In genomic region chr13:110017379-110017778, GRCh38 we compare ENCODE assay signal across 14 cellular contexts.
DNase-seq lines count a peak whose midpoint lies in the region; TF ChIP-seq lines count a peak whose summit lies in the region.
"Had no signal": no experiment of that assay in that cellular context is flagged by ENCODE, and none has a peak within 500 bp of the region (broad histone marks: within the 10 kb centered on the region; RNA-seq: fewer than 3 reads in every experiment).

No MANE protein-coding gene starts in this region.

- TF ChIP-seq POLR2A in tibial nerve (IDR thresholded peaks at IDR 0.05): no peak

- H3K79me2 ChIP-seq in osteoblast (ENCODE audit: insufficient read depth, low read length): no peaks in the 10 kb centered on the region

- DNase-seq in EL: peak; percentile 97
- DNase-seq in RPMI7951 (ENCODE audit: low read depth): peak; percentile 89
- DNase-seq in fibroblast of gingiva (ENCODE audit: low read depth): peak; percentile 66
- peak; percentile 85 for DNase-seq in osteoblast (ENCODE audit: insufficient read length, low spot score, missing footprints)
- DNase-seq in tibial nerve (ENCODE audit: low spot score in 2 of 2): no peak
- DNase-seq in NCI-H2227 (lab: John Stamatoyannopoulos, UW; ENCODE audit: unreplicated experiment): no peak
- DNase-seq in activated naive CD8-positive, alpha-beta T cell treated with anti-CD3 and anti-CD28 coated beads for 36 hours: no peak
- DNase-seq in posterior vena cava (ENCODE audit: low spot score): no peak
- DNase-seq: activated CD8-positive, alpha-beta memory T cell treated with anti-CD3 and anti-CD28 coated beads for 24 hours; anterior cingulate cortex; GF-D8; hypothalamus; NCI-H1048; SHP77 treated with DMSO at 0.1 percent for 48 hours had no signal

- H3K4me1 ChIP-seq in osteoblast (ENCODE audit: insufficient read depth, low read length) (peaks cover 27% of the 10 kb centered on the region), tibial nerve (peaks cover 0 to 5% (median under 1%) of the 10 kb centered on the region in 4 donors)

- no peaks in the 10 kb centered on the region for H3K9me3 Mint-ChIP-seq in activated naive CD8-positive, alpha-beta T cell treated with anti-CD3 and anti-CD28 coated beads for 36 hours

- no peaks in the 10 kb centered on the region for H3K9me3 ChIP-seq in osteoblast (ENCODE audit: low read depth, low read length)
- no peaks in the 10 kb centered on the region for H3K9me3 ChIP-seq in tibial nerve

- peak overlapping the region; percentile 62 for H3K27ac ChIP-seq in osteoblast (ENCODE audit: low read depth, low read length)
- no peak overlapping the region for H3K27ac ChIP-seq in tibial nerve

- TF ChIP-seq CTCF in osteoblast (IDR thresholded peaks at IDR 0.05; ENCODE audit: extremely low read depth, low read depth, low read length) (no peak), tibial nerve (IDR thresholded peaks at IDR 0.05) (no peak)

- no peak overlapping the region for H3K27ac Mint-ChIP-seq in activated naive CD8-positive, alpha-beta T cell treated with anti-CD3 and anti-CD28 coated beads for 36 hours

- no peak overlapping the region for H3K4me3 ChIP-seq in osteoblast (ENCODE audit: insufficient read depth, low read length)
- H3K4me3 ChIP-seq in tibial nerve: no peak overlapping the region

- no peaks in the 10 kb centered on the region for H3K36me3 Mint-ChIP-seq in activated naive CD8-positive, alpha-beta T cell treated with anti-CD3 and anti-CD28 coated beads for 36 hours

- peak overlapping the region; percentile 43 for H2AFZ ChIP-seq in osteoblast (ENCODE audit: low read length)

- no peaks in the 10 kb centered on the region for H4K20me1 ChIP-seq in osteoblast (ENCODE audit: insufficient read depth, low read length)

- no peak for TF ChIP-seq EP300 in tibial nerve (IDR thresholded peaks at IDR 0.05)

- no peaks in the 10 kb centered on the region for H3K27me3 ChIP-seq in osteoblast (ENCODE audit: insufficient read depth, low read length)
- H3K27me3 ChIP-seq in tibial nerve: no peaks in the 10 kb centered on the region

- H3K36me3 ChIP-seq in osteoblast (ENCODE audit: insufficient read depth, low read length) (no peaks in the 10 kb centered on the region), tibial nerve (no peaks in the 10 kb centered on the region)

- H3K27me3 Mint-ChIP-seq in activated naive CD8-positive, alpha-beta T cell treated with anti-CD3 and anti-CD28 coated beads for 36 hours: peaks cover 3% of the 10 kb centered on the region

- no peaks in the 10 kb centered on the region for H3K4me1 Mint-ChIP-seq in activated naive CD8-positive, alpha-beta T cell treated with anti-CD3 and anti-CD28 coated beads for 36 hours

- H3K4me2 ChIP-seq in osteoblast (ENCODE audit: insufficient read depth, low read length): peak overlapping the region; percentile 56

- 52 to 62% methylated on average over 7 of the region's 7 CpGs for WGBS in tibial nerve, 2 donors

- intact Hi-C loops in posterior vena cava (cut with DNase I): no loop called here

- no peak overlapping the region for H3K4me3 Mint-ChIP-seq in activated naive CD8-positive, alpha-beta T cell treated with anti-CD3 and anti-CD28 coated beads for 36 hours

Comparison
In these comparisons a context has a peak if more than half of its experiments do, and no peak if none do; other contexts are left out.
1. DNase-seq: peak in EL (single experiment), RPMI7951 (single experiment), fibroblast of gingiva (single experiment) and osteoblast (single experiment); none in tibial nerve (0 of 2), NCI-H2227 (single experiment), activated naive CD8-positive, alpha-beta T cell treated with anti-CD3 and anti-CD28 coated beads for 36 hours (single experiment) and posterior vena cava (single experiment).